8 cellular contexts compared by ENCODE assay signal in genomic region chr2:237669628-237670351, GRCh38. TPM values are rescaled to one million over a fixed set of nuclear protein-coding genes. Genes with fewer than 3 reads are reported as not detected.
DNase-seq lines count a peak whose midpoint lies in the region; ATAC-seq and TF ChIP-seq lines count a peak whose summit lies in the region.

No MANE protein-coding gene starts in this region.

- POLR2A ChIA-PET in MCF 10A (lab: Yijun Ruan, JAX), result interaction anchor here (1.0 kb wide), 1 partner anchor 24 kb away, joined by 4 read pairs; no protein-coding TSS in a partner anchor

- H3K4me3 ChIP-seq in GM06990 (replicated peaks; ENCODE audit: low read depth, low read length) (no peak overlapping the region), sigmoid colon (no peak overlapping the region)

- no peak overlapping the region for H3K27ac Mint-ChIP-seq in MCF 10A (ENCODE audit: low read depth, unreplicated experiment)

- H3K27ac ChIP-seq in sigmoid colon, result peak overlapping the region; percentile 53 to 74 (median 67)

- H3K9me3 ChIP-seq in sigmoid colon, result no peaks in the 10 kb centered on the region

- H3K27me3 ChIP-seq in GM06990 (replicated peaks; ENCODE audit: control insufficient read depth, insufficient read depth, low read length) (peaks cover 4% of the 10 kb centered on the region), sigmoid colon (no peaks in the 10 kb centered on the region)

- DNase-seq in GM06990 (ENCODE audit: extremely low read depth, insufficient read length), result peak; percentile 50
- peak; percentile 74 for DNase-seq in NCI-H748 treated with DMSO at 0.1 percent for 48 hours (lab: John Stamatoyannopoulos, UW)
- DNase-seq in fibroblast of the conjunctiva (ENCODE audit: low read depth), result peak; percentile 95
- DNase-seq in sigmoid colon, result peak; percentile 94
- no peak for DNase-seq in activated naive CD4-positive, alpha-beta T cell treated with anti-CD3 and anti-CD28 coated beads, Interleukin-2, amount 50 U/mL, for 16 hours
- DNase-seq in MCF 10A (ENCODE audit: unreplicated experiment), result no peak

- CTCF ChIA-PET in MCF 10A (lab: Yijun Ruan, JAX), result interaction anchor here (1.4 to 8.5 kb wide), 3 partner anchors 67 to 157 kb away, joined by 3 to 206 read pairs (median 4); no protein-coding TSS in a partner anchor

- H3K4me1 Mint-ChIP-seq in MCF 10A (ENCODE audit: insufficient read depth, unreplicated experiment), result peaks cover 14% of the 10 kb centered on the region

- BruUV-seq in MCF 10A (replicated peaks; lab: Mats Ljungman, UMichigan), result no TSS peak

- intact Hi-C loops in sigmoid colon (cut with DNase I) (loop anchor here (5.0 kb wide), 1 partner anchor 73 kb away; no protein-coding TSS in a partner anchor), MCF 10A (cut with micrococcal nuclease) (no loop called here)

- no peak overlapping the region for H3K4me3 Mint-ChIP-seq in MCF 10A (ENCODE audit: unreplicated experiment)

- peak; percentile 60 for ATAC-seq in HG02884 (IDR thresholded peaks at IDR 0.05; ENCODE audit: unreplicated experiment)
- ATAC-seq in HG02970 (IDR thresholded peaks at IDR 0.05; ENCODE audit: low FRiP score, unreplicated experiment), result no peak

- peaks cover 0 to 32% (median 23%) of the 10 kb centered on the region in 4 donors for H3K4me1 ChIP-seq in sigmoid colon

- TF ChIP-seq CTCF in GM06990 (IDR thresholded peaks at IDR 0.05; ENCODE audit: insufficient read depth, low read length, poor library complexity, severe bottlenecking), result no peak
- no peak for TF ChIP-seq CTCF in sigmoid colon (IDR thresholded peaks at IDR 0.05)
- TF ChIP-seq CTCF in MCF 10A (IDR thresholded peaks at IDR 0.05; ENCODE audit: unreplicated experiment), result no peak

- H3K9me3 Mint-ChIP-seq in MCF 10A (ENCODE audit: unreplicated experiment), result no peaks in the 10 kb centered on the region

- no peaks in the 10 kb centered on the region for H3K36me3 ChIP-seq in GM06990 (ENCODE audit: control insufficient read depth, insufficient read depth, low read length)
- no peaks in the 10 kb centered on the region for H3K36me3 ChIP-seq in sigmoid colon

- WGBS in sigmoid colon, 2 donors, result 37 to 59% methylated on average over 21 of the region's 21 CpGs

- peak in 1 of 4 donors; percentile 11 for TF ChIP-seq EP300 in sigmoid colon (IDR thresholded peaks at IDR 0.05)

- no peak for TF ChIP-seq POLR2A in sigmoid colon (IDR thresholded peaks at IDR 0.05)

- no peaks in the 10 kb centered on the region for H3K36me3 Mint-ChIP-seq in MCF 10A (ENCODE audit: insufficient read depth, unreplicated experiment)

- H3K27me3 Mint-ChIP-seq in MCF 10A (ENCODE audit: insufficient read depth, unreplicated experiment), result peaks cover 13% of the 10 kb centered on the region

RNA-seq across cellular contexts. Expression of gene LRRFIP1, which starts 42.4 kb away (rescaled TPM):
- total RNA-seq in sigmoid colon, result 100 to 1,000 TPM; 112 to 185 (median 136) TPM
- polyA plus RNA-seq in sigmoid colon, result 10 to 100 TPM; 42.0 to 73.8 (median 63.3) TPM
- 197 and 201 TPM in 2 replicates for total RNA-seq in MCF 10A (2022)

Comparison
In these comparisons a context has a peak if more than half of its experiments do, and no peak if none do; other contexts are left out.
1. DNase-seq: peak in GM06990 (single experiment), NCI-H748 treated with DMSO at 0.1 percent for 48 hours (single experiment), fibroblast of the conjunctiva (single experiment) and sigmoid colon (single experiment); none in activated naive CD4-positive, alpha-beta T cell treated with anti-CD3 and anti-CD28 coated beads, Interleukin-2, amount 50 U/mL, for 16 hours (single experiment) and MCF 10A (single experiment).